Comparison of ENCODE assay signal across 8 cellular contexts in genomic region chr4:8419222-8420041, GRCh38. TPM values are rescaled to one million over a fixed set of nuclear protein-coding genes. Genes with fewer than 3 reads are reported as not detected.
DNase-seq lines count a peak whose midpoint lies in the region; ATAC-seq and TF ChIP-seq lines count a peak whose summit lies in the region.

No MANE protein-coding gene starts in this region.

- H3K4me3 ChIP-seq in PC-9 (no peak overlapping the region), gastroesophageal sphincter (no peak overlapping the region), aorta (ENCODE audit: low read length in 2 of 2) (no peak overlapping the region)

- H3K9me2 ChIP-seq in PC-9 (ENCODE audit: insufficient read depth), result no peaks in the 10 kb centered on the region

- peak overlapping the region; percentile 50 for H3K4me2 ChIP-seq in PC-9

- peaks cover 11% of the 10 kb centered on the region for H3K4me1 Mint-ChIP-seq in nephron progenitor cell

- no peaks in the 10 kb centered on the region for H3K27me3 Mint-ChIP-seq in nephron progenitor cell (ENCODE audit: low read depth, poor library complexity)

- no TSS peak for BruUV-seq in PC-9 (replicated peaks; lab: Mats Ljungman, UMichigan)

- no peaks in the 10 kb centered on the region for H3K36me3 ChIP-seq in PC-9 (ENCODE audit: low read depth)
- peaks cover 0 to 43% of the 10 kb centered on the region in 2 donors for H3K36me3 ChIP-seq in gastroesophageal sphincter
- peaks cover 0 to 3% of the 10 kb centered on the region in 2 donors for H3K36me3 ChIP-seq in aorta (ENCODE audit: control insufficient read depth in 1 of 2, insufficient read depth in 2 of 2, low read length in 1 of 2)

- CTCF ChIA-PET in PC-9 (lab: Charles Lee), result no interaction called here

- H3K4me1 ChIP-seq in PC-9 (replicated peaks; ENCODE audit: insufficient read depth) (peaks cover 39% of the 10 kb centered on the region), gastroesophageal sphincter (peaks cover 0 to 54% (median 0%) of the 10 kb centered on the region in 3 donors), aorta (ENCODE audit: control insufficient read depth in 1 of 2, insufficient read depth in 2 of 2, low read length in 2 of 2) (peaks cover 0 to 2% of the 10 kb centered on the region in 2 donors)

- no peaks in the 10 kb centered on the region for H4K20me1 ChIP-seq in PC-9 (ENCODE audit: insufficient read depth)

- H3F3A ChIP-seq in PC-9 (ENCODE audit: insufficient read depth, low read depth), result peaks cover 5% of the 10 kb centered on the region; the same call in 1 of the 2 replicates

- H3K9me3 Mint-ChIP-seq in nephron progenitor cell, result no peaks in the 10 kb centered on the region

- no peak overlapping the region for H2AFZ ChIP-seq in PC-9

- TF ChIP-seq CTCF in PC-9 (conservative IDR thresholded peaks at IDR 0.05), result no peak
- no peak for TF ChIP-seq CTCF in gastroesophageal sphincter (IDR thresholded peaks at IDR 0.05)
- TF ChIP-seq CTCF in nephron progenitor cell (IDR thresholded peaks at IDR 0.05), result no peak

- TF ChIP-seq POLR2A in gastroesophageal sphincter (IDR thresholded peaks at IDR 0.05), result no peak

- H3K36me3 Mint-ChIP-seq in nephron progenitor cell (ENCODE audit: low read depth), result peaks cover 5% of the 10 kb centered on the region

- POLR2A ChIA-PET in PC-9 (lab: Charles Lee; ENCODE audit: unreplicated experiment), result interaction anchor here (0.6 kb wide), 1 partner anchor 1604 kb away, joined by 5 read pairs; no protein-coding TSS in a partner anchor

- ATAC-seq in GM21619 (IDR thresholded peaks at IDR 0.05; ENCODE audit: unreplicated experiment) (peak; percentile 77), gastroesophageal sphincter (peak; percentile 78), aorta (ENCODE audit: low FRiP score) (peak; percentile 36)

- WGBS in gastroesophageal sphincter (ENCODE audit: low coverage in 1 of 2), 2 donors, result 65 to 78% methylated on average over 11 to 12 of the region's 12 CpGs
- 76 to 78% methylated on average over 12 of the region's 12 CpGs for WGBS in aorta, 2 donors

- intact Hi-C loops in PC-9 (cut with micrococcal nuclease; ENCODE audit: unreplicated experiment) (no loop called here), aorta (cut with DNase I) (no loop called here)

- no peaks in the 10 kb centered on the region for H3K27me3 ChIP-seq in PC-9 (ENCODE audit: insufficient read depth, low read depth)
- no peaks in the 10 kb centered on the region for H3K27me3 ChIP-seq in gastroesophageal sphincter
- H3K27me3 ChIP-seq in aorta (ENCODE audit: control insufficient read depth in 1 of 2, insufficient read depth in 2 of 2, low read length in 1 of 2), result no peaks in the 10 kb centered on the region

- H3K9me3 ChIP-seq in PC-9 (ENCODE audit: insufficient read depth, low read depth) (no peaks in the 10 kb centered on the region), gastroesophageal sphincter (no peaks in the 10 kb centered on the region), aorta (ENCODE audit: control insufficient read depth, low read length) (no peaks in the 10 kb centered on the region)

- DNase-seq in ELR (ENCODE audit: low read depth) (peak; percentile 29), PC-9 (no peak), aorta (no peak), NCI-H2227 (lab: John Stamatoyannopoulos, UW; ENCODE audit: unreplicated experiment) (no peak), nephron progenitor cell (no peak), HuH-7.5 (ENCODE audit: low spot score) (no peak)

- 0 out of 2 replicates have a peak, but pooled peaks cover 4% of the 10 kb centered on the region for H3K79me2 ChIP-seq in PC-9 (ENCODE audit: low read depth)

- H3K27ac Mint-ChIP-seq in nephron progenitor cell, result no peak overlapping the region

- no peak overlapping the region for H3K27ac ChIP-seq in PC-9
- peak overlapping the region; percentile 45 to 76 (median 70) for H3K27ac ChIP-seq in gastroesophageal sphincter
- H3K27ac ChIP-seq in aorta (ENCODE audit: low read depth in 1 of 2, low read length in 2 of 2), result no peak overlapping the region

- no peak for TF ChIP-seq EP300 in gastroesophageal sphincter (IDR thresholded peaks at IDR 0.05)

- H3K4me3 Mint-ChIP-seq in nephron progenitor cell, result no peak overlapping the region

RNA-seq across cellular contexts. Expression of gene ACOX3, which starts 21.1 kb away (rescaled TPM):
- 21.0 and 26.1 TPM in 2 replicates for total RNA-seq in PC-9 (2021)
- 10 to 100 TPM; 21.5 to 79.5 (median 37.1) TPM for total RNA-seq in gastroesophageal sphincter
- total RNA-seq in aorta, result 10 to 100 TPM; 37.6 to 43.7 TPM
- polyA plus RNA-seq in aorta, result 10 to 100 TPM; 26.3 to 33.6 TPM

RNA-seq across cellular contexts. Expression of gene TRMT44, which starts 21.1 kb away (rescaled TPM):
- total RNA-seq in PC-9 (2021) (17.4 and 17.9 TPM in 2 replicates), gastroesophageal sphincter (10 to 100 TPM; 12.0 to 27.9 (median 20.9) TPM), aorta (10 to 100 TPM; 18.1 to 23.1 TPM)
- polyA plus RNA-seq in aorta, result 10 to 100 TPM in 1 of 2 donors, 1 to 10 TPM in 1; 6.1 to 10.3 TPM

Comparison
In these comparisons a context has a peak if more than half of its experiments do, and no peak if none do; other contexts are left out.
1. H3K27ac ChIP-seq: peak in gastroesophageal sphincter (4 of 4); none in PC-9 (single experiment) and aorta (0 of 2).
2. Peak in every context shown above with its lines, with median percentiles within 50 percentile points of each other: ATAC-seq.